Comparison of ENCODE assay signal across 1 cellular context in genomic region chr7:78578701-78579100, GRCh38.
A peak's percentile ranks its signal among the peaks of the same experiment; 100 is the strongest.
TF ChIP-seq lines count a peak whose summit lies in the region.

No MANE protein-coding gene starts in this region.

TF ChIP-seq in WTC11, 78 proteins besides CTCF, POLR2A, EP300 and RAD21 (continued from another document):
- no peak for TF ChIP-seq ZNF425 (CRISPR knock-in tag; conservative IDR thresholded peaks at IDR 0.05)
- TF ChIP-seq ETV6 (CRISPR knock-in tag; IDR thresholded peaks at IDR 0.05), result 0 out of 2 replicates have a peak, but pooled peaks have one; percentile 47
- TF ChIP-seq ZNF423 (CRISPR knock-in tag; IDR thresholded peaks at IDR 0.05), result peak; percentile 62; the same call in 1 of the 2 replicates
